13 cellular contexts compared by ENCODE assay signal in genomic region chr17:4232168-4232813, GRCh38. TPM values are rescaled to one million over a fixed set of nuclear protein-coding genes. Genes with fewer than 3 reads are reported as not detected.
DNase-seq lines count a peak whose midpoint lies in the region; ATAC-seq and TF ChIP-seq lines count a peak whose summit lies in the region.
"Had no signal": no experiment of that assay in that cellular context is flagged by ENCODE, and none has a peak within 500 bp of the region (broad histone marks: within the 10 kb centered on the region; RNA-seq: fewer than 3 reads in every experiment).

No MANE protein-coding gene starts in this region.

- intact Hi-C loops in esophagus muscularis mucosa (cut with DNase I) = no loop called here

- H3K36me3 Mint-ChIP-seq in activated naive CD4-positive, alpha-beta T cell treated with anti-CD3 and anti-CD28 coated beads, Interleukin-2, amount 50 U/mL, for 24 hours = peaks cover 10% of the 10 kb centered on the region

- no peaks in the 10 kb centered on the region for H3K27me3 ChIP-seq in RWPE2 (ENCODE audit: insufficient read depth, poor library complexity, severe bottlenecking)
- H3K27me3 ChIP-seq in esophagus muscularis mucosa = no peaks in the 10 kb centered on the region
- no peaks in the 10 kb centered on the region for H3K27me3 ChIP-seq in stomach smooth muscle (ENCODE audit: control insufficient read depth in 1 of 2, insufficient read depth in 2 of 2, low read length in 2 of 2)
- H3K27me3 ChIP-seq: right lobe of liver, suprapubic skin had no signal

- H3K4me3 Mint-ChIP-seq in activated naive CD4-positive, alpha-beta T cell treated with anti-CD3 and anti-CD28 coated beads, Interleukin-2, amount 50 U/mL, for 24 hours = no peak overlapping the region

- DNase-seq in activated naive CD4-positive, alpha-beta T cell treated with anti-CD3 and anti-CD28 coated beads, Interleukin-2, amount 50 U/mL, for 16 hours = no peak
- DNase-seq in RWPE2 (ENCODE audit: low spot score) (no peak), esophagus muscularis mucosa (ENCODE audit: extremely low spot score) (no peak), HuH-7.5 (ENCODE audit: low spot score) (no peak), LoVo (ENCODE audit: low spot score) (no peak), cerebellar nuclear complex (lab: John Stamatoyannopoulos, UW) (no peak)
- DNase-seq: Karpas-422, right lobe of liver had no signal

- 62% methylated on average over 4 of the region's 4 CpGs for WGBS in esophagus muscularis mucosa

- peak overlapping the region; percentile 85 for H3K27ac Mint-ChIP-seq in activated naive CD4-positive, alpha-beta T cell treated with anti-CD3 and anti-CD28 coated beads, Interleukin-2, amount 50 U/mL, for 24 hours

- H3K9me3 Mint-ChIP-seq in activated naive CD4-positive, alpha-beta T cell treated with anti-CD3 and anti-CD28 coated beads, Interleukin-2, amount 50 U/mL, for 24 hours = no peaks in the 10 kb centered on the region

- H3K4me1 ChIP-seq in RWPE2 (ENCODE audit: insufficient read depth, poor library complexity, severe bottlenecking) (peaks cover 39% of the 10 kb centered on the region), esophagus muscularis mucosa (peaks cover 69 to 95% (median 90%) of the 10 kb centered on the region in 4 donors), stomach smooth muscle (ENCODE audit: control insufficient read depth, insufficient read depth, low read length) (peaks cover 36% of the 10 kb centered on the region)

- peak; percentile 77 for ATAC-seq in RWPE2 (ENCODE audit: low read depth)
- ATAC-seq: Panc1, right lobe of liver had no signal

- peak overlapping the region; percentile 71 for H3K27ac ChIP-seq in RWPE2 (ENCODE audit: poor library complexity, severe bottlenecking)
- H3K27ac ChIP-seq in esophagus muscularis mucosa (replicated peaks in 1 of 4) = peak overlapping the region; percentile 87 to 90 (median 88)
- peak overlapping the region; percentile 63 for H3K27ac ChIP-seq in stomach smooth muscle (ENCODE audit: low read length)
- H3K27ac ChIP-seq: C4-2B, right lobe of liver had no signal

- H3K36me3 ChIP-seq in RWPE2 (ENCODE audit: low read depth) = peaks cover 65% of the 10 kb centered on the region
- peaks cover 0 to 28% (median 4%) of the 10 kb centered on the region in 4 donors for H3K36me3 ChIP-seq in esophagus muscularis mucosa
- peaks cover 0 to 3% of the 10 kb centered on the region in 2 donors for H3K36me3 ChIP-seq in stomach smooth muscle (ENCODE audit: control insufficient read depth in 2 of 2, insufficient read depth in 2 of 2, low read length in 2 of 2)

- H3K4me1 Mint-ChIP-seq in activated naive CD4-positive, alpha-beta T cell treated with anti-CD3 and anti-CD28 coated beads, Interleukin-2, amount 50 U/mL, for 24 hours = peaks cover 19% of the 10 kb centered on the region

- no peak overlapping the region for H3K4me3 ChIP-seq in RWPE2 (ENCODE audit: severe bottlenecking)
- no peak overlapping the region for H3K4me3 ChIP-seq in esophagus muscularis mucosa
- H3K4me3 ChIP-seq in stomach smooth muscle (ENCODE audit: low read length in 2 of 2) = no peak overlapping the region
- H3K4me3 ChIP-seq: right lobe of liver, suprapubic skin had no signal

- no peaks in the 10 kb centered on the region for H3K27me3 Mint-ChIP-seq in activated naive CD4-positive, alpha-beta T cell treated with anti-CD3 and anti-CD28 coated beads, Interleukin-2, amount 50 U/mL, for 24 hours

- no peaks in the 10 kb centered on the region for H3K9me3 ChIP-seq in RWPE2 (ENCODE audit: severe bottlenecking)
- no peaks in the 10 kb centered on the region for H3K9me3 ChIP-seq in esophagus muscularis mucosa
- no peaks in the 10 kb centered on the region for H3K9me3 ChIP-seq in stomach smooth muscle (ENCODE audit: control insufficient read depth in 2 of 2, low read length in 2 of 2)
- H3K9me3 ChIP-seq: right lobe of liver, suprapubic skin had no signal

- H3K9ac ChIP-seq in stomach smooth muscle (ENCODE audit: low read length in 2 of 2) = no peak overlapping the region

- no peak for TF ChIP-seq CTCF in RWPE2 (IDR thresholded peaks at IDR 0.05; ENCODE audit: poor library complexity, severe bottlenecking)
- TF ChIP-seq CTCF in esophagus muscularis mucosa (IDR thresholded peaks at IDR 0.05) = no peak

- no peak for TF ChIP-seq POLR2A in esophagus muscularis mucosa (IDR thresholded peaks at IDR 0.05; ENCODE audit: low read depth)

- no peak for TF ChIP-seq EP300 in esophagus muscularis mucosa (IDR thresholded peaks at IDR 0.05)

RNA-seq across cellular contexts. Expression of gene ANKFY1, which starts 31.5 kb away (rescaled TPM):
- total RNA-seq in esophagus muscularis mucosa = 10 to 100 TPM; 28.2 to 41.0 (median 36.7) TPM
